In the genomic region with DNA sequence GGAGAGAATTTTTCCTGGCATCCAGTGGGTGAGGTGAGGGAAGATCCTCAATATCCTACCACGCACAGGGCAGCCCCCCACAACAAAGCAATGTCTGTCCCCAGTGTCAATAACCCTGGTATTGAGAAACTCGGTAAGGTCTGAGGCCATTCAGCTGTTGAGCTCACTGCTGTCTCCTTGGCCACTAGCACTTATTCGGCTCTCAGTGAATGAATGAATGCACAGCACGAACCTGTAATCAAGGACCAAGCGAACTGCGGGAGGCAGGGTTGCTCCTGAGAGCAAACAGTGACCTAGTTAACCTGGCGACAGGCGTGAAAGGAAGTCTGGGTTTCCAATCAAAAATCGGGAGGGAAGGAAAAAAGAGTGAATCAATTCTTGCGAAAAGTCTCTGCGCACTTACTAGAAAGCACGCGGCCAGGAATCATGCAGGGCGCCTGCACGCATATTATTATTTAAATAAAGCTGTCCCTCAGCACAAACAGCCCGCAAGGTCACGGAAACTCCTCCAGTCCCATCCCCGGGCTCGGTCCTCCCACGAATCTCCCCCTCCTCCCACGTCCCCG, we compare ENCODE assay signal across 8 cellular contexts. TPM values are rescaled to one million over a fixed set of nuclear protein-coding genes. Genes with fewer than 3 reads are reported as not detected.
A peak's percentile ranks its signal among the peaks of the same experiment; 100 is the strongest.
DNase-seq lines count a peak whose midpoint lies in the region; ATAC-seq lines count a peak whose summit lies in the region.

No MANE protein-coding gene starts in this region.

- peak overlapping the region; percentile 93 for H3K4me3 Mint-ChIP-seq in activated T-helper 2 cell treated with anti-CD3 and anti-CD28 coated beads, Interferon-gamma antibody, Interleukin-2, Interleukin-4, amounts not matched to agents 10 μg/mL and 5 μg/mL and 100 μg/mL, durations not matched to agents 14 hours and 24 hours and 36 hours (ENCODE audit: low read depth)
- H3K4me3 Mint-ChIP-seq in stimulated activated memory B cell treated with anti-CD40 and anti-IgM and Interleukin-4, amounts not matched to agents 10 μg/mL and 1 μg/mL and 100 μg/mL, for 72 hours = peak overlapping the region; percentile 94

- peaks cover 4% of the 10 kb centered on the region for H3K9me3 Mint-ChIP-seq in activated T-helper 2 cell treated with anti-CD3 and anti-CD28 coated beads, Interferon-gamma antibody, Interleukin-2, Interleukin-4, amounts not matched to agents 10 μg/mL and 5 μg/mL and 100 μg/mL, durations not matched to agents 14 hours and 24 hours and 36 hours
- H3K9me3 Mint-ChIP-seq in stimulated activated memory B cell treated with anti-CD40 and anti-IgM and Interleukin-4, amounts not matched to agents 10 μg/mL and 1 μg/mL and 100 μg/mL, for 72 hours = no peaks in the 10 kb centered on the region

- DNase-seq in NCI-H345 (lab: John Stamatoyannopoulos, UW) (peak; percentile 28), NCI-H345 treated with DMSO at 0.1 percent for 48 hours (lab: John Stamatoyannopoulos, UW; ENCODE audit: unreplicated experiment) (no peak), mesenteric fat pad (ENCODE audit: low spot score) (no peak), islet precursor cell (no peak)
- no peak for DNase-seq in activated T-helper 2 cell treated with anti-CD3 and anti-CD28 coated beads, Interferon-gamma antibody, Interleukin-2, Interleukin-4, amounts not matched to agents 10 μg/mL and 5 μg/mL and 100 μg/mL, durations not matched to agents 14 hours and 24 hours and 36 hours (ENCODE audit: low spot score)

- H3K4me3 ChIP-seq in iPS-11a (ENCODE audit: low read depth, low read length) = peak overlapping the region; percentile 91

- ATAC-seq in HG03575 (IDR thresholded peaks at IDR 0.05; ENCODE audit: extremely low read depth, insufficient number of reproducible peaks, low FRiP score, unreplicated experiment) = peak; percentile 17
- no peak for ATAC-seq in stimulated activated memory B cell treated with anti-CD40 and anti-IgM and Interleukin-4, amounts not matched to agents 10 μg/mL and 1 μg/mL and 100 μg/mL, for 72 hours

- H3K4me1 Mint-ChIP-seq in activated T-helper 2 cell treated with anti-CD3 and anti-CD28 coated beads, Interferon-gamma antibody, Interleukin-2, Interleukin-4, amounts not matched to agents 10 μg/mL and 5 μg/mL and 100 μg/mL, durations not matched to agents 14 hours and 24 hours and 36 hours (ENCODE audit: low read depth) = peaks cover 14% of the 10 kb centered on the region
- peaks cover 24% of the 10 kb centered on the region for H3K4me1 Mint-ChIP-seq in stimulated activated memory B cell treated with anti-CD40 and anti-IgM and Interleukin-4, amounts not matched to agents 10 μg/mL and 1 μg/mL and 100 μg/mL, for 72 hours

- intact Hi-C loops in activated T-helper 2 cell treated with anti-CD3 and anti-CD28 coated beads, Interferon-gamma antibody, Interleukin-2, Interleukin-4, amounts not matched to agents 10 μg/mL and 5 μg/mL and 100 μg/mL, durations not matched to agents 14 hours and 24 hours and 36 hours (cut with micrococcal nuclease) = loop anchor here (2.0 to 10.0 kb wide), 3 partner anchors 91 to 659 kb away; a partner anchor contains a TSS

- H3K36me3 Mint-ChIP-seq in activated T-helper 2 cell treated with anti-CD3 and anti-CD28 coated beads, Interferon-gamma antibody, Interleukin-2, Interleukin-4, amounts not matched to agents 10 μg/mL and 5 μg/mL and 100 μg/mL, durations not matched to agents 14 hours and 24 hours and 36 hours (ENCODE audit: low read depth) = peaks cover 22% of the 10 kb centered on the region
- peaks cover 28% of the 10 kb centered on the region for H3K36me3 Mint-ChIP-seq in stimulated activated memory B cell treated with anti-CD40 and anti-IgM and Interleukin-4, amounts not matched to agents 10 μg/mL and 1 μg/mL and 100 μg/mL, for 72 hours

- H3K27ac Mint-ChIP-seq in activated T-helper 2 cell treated with anti-CD3 and anti-CD28 coated beads, Interferon-gamma antibody, Interleukin-2, Interleukin-4, amounts not matched to agents 10 μg/mL and 5 μg/mL and 100 μg/mL, durations not matched to agents 14 hours and 24 hours and 36 hours = peak overlapping the region; percentile 99
- H3K27ac Mint-ChIP-seq in stimulated activated memory B cell treated with anti-CD40 and anti-IgM and Interleukin-4, amounts not matched to agents 10 μg/mL and 1 μg/mL and 100 μg/mL, for 72 hours = peak overlapping the region; percentile 98

- H3K27me3 Mint-ChIP-seq in activated T-helper 2 cell treated with anti-CD3 and anti-CD28 coated beads, Interferon-gamma antibody, Interleukin-2, Interleukin-4, amounts not matched to agents 10 μg/mL and 5 μg/mL and 100 μg/mL, durations not matched to agents 14 hours and 24 hours and 36 hours (ENCODE audit: low read depth) = no peaks in the 10 kb centered on the region
- no peaks in the 10 kb centered on the region for H3K27me3 Mint-ChIP-seq in stimulated activated memory B cell treated with anti-CD40 and anti-IgM and Interleukin-4, amounts not matched to agents 10 μg/mL and 1 μg/mL and 100 μg/mL, for 72 hours

RNA-seq across cellular contexts. Expression of a gene that starts 0.5 kb away (rescaled TPM):
- 9.1 and 10.3 TPM in 2 replicates for total RNA-seq in activated T-helper 2 cell treated with anti-CD3 and anti-CD28 coated beads, Interferon-gamma antibody, Interleukin-2, Interleukin-4, amounts not matched to agents 10 μg/mL and 5 μg/mL and 100 μg/mL, durations not matched to agents 14 hours and 24 hours and 36 hours
- 12.9 TPM for total RNA-seq in mesenteric fat pad

RNA-seq across cellular contexts. Expression of a gene that starts 41.6 kb away (rescaled TPM):
- 1.7 and 2.2 TPM in 2 replicates for total RNA-seq in activated T-helper 2 cell treated with anti-CD3 and anti-CD28 coated beads, Interferon-gamma antibody, Interleukin-2, Interleukin-4, amounts not matched to agents 10 μg/mL and 5 μg/mL and 100 μg/mL, durations not matched to agents 14 hours and 24 hours and 36 hours
- total RNA-seq in mesenteric fat pad = not detected
